ENCODE assay signal across 1 cellular context in genomic region chr9:23752859-23753258, GRCh38.
TF ChIP-seq lines count a peak whose summit lies in the region.

No MANE protein-coding gene starts in this region.

TF ChIP-seq in GM23338, 12 proteins besides CTCF, POLR2A, EP300 and RAD21 (continued from another document):
- TF ChIP-seq REST (IDR thresholded peaks at IDR 0.05; ENCODE audit: unreplicated experiment): no peak
- TF ChIP-seq EZH2 (IDR thresholded peaks at IDR 0.05; ENCODE audit: low read depth, unreplicated experiment): no peak
- TF ChIP-seq CREB1 (CRISPR knock-in tag; IDR thresholded peaks at IDR 0.05; ENCODE audit: low read depth): no peak
- TF ChIP-seq EZH2phosphoT487 (IDR thresholded peaks at IDR 0.05; ENCODE audit: unreplicated experiment): no peak
- TF ChIP-seq NANOG (IDR thresholded peaks at IDR 0.05; ENCODE audit: borderline replicate concordance): no peak
- no peak for TF ChIP-seq ZNF331 (CRISPR knock-in tag; IDR thresholded peaks at IDR 0.05; ENCODE audit: low read depth)
- TF ChIP-seq JUNB (IDR thresholded peaks at IDR 0.05; ENCODE audit: unreplicated experiment): no peak
- TF ChIP-seq STAT1 (IDR thresholded peaks at IDR 0.05; ENCODE audit: unreplicated experiment): no peak
- no peak for TF ChIP-seq POLR2AphosphoS5 (IDR thresholded peaks at IDR 0.05; ENCODE audit: low read depth)
- no peak for TF ChIP-seq ZNF462 (CRISPR knock-in tag; IDR thresholded peaks at IDR 0.05)
- no peak for TF ChIP-seq ZNF114 (CRISPR knock-in tag; IDR thresholded peaks at IDR 0.05)
TF ChIP-seq in GM23338: peak in this region for 0.
